Comparison of ENCODE assay signal across 9 cellular contexts in genomic region chr3:70982700-70983140, GRCh38.
DNase-seq lines count a peak whose midpoint lies in the region; TF ChIP-seq lines count a peak whose summit lies in the region.
"Had no signal": no experiment of that assay in that cellular context is flagged by ENCODE, and none has a peak within 500 bp of the region (broad histone marks: within the 10 kb centered on the region; RNA-seq: fewer than 3 reads in every experiment).

No MANE protein-coding gene starts in this region.

- no peak overlapping the region for H3K4me3 ChIP-seq in ovary
- H3K4me3 ChIP-seq in H7 (ENCODE audit: insufficient read depth, low read depth, low read length), result no peak overlapping the region

- peak overlapping the region; percentile 74 to 78 for H3K27ac ChIP-seq in ovary
- H3K27ac ChIP-seq: neutrophil had no signal

- H3K27me3 ChIP-seq in ovary, result no peaks in the 10 kb centered on the region
- no peaks in the 10 kb centered on the region for H3K27me3 ChIP-seq in H7 (ENCODE audit: control insufficient read depth, insufficient read depth, low read length)
- H3K27me3 ChIP-seq: neutrophil had no signal

- TF ChIP-seq POLR2A in ovary (IDR thresholded peaks at IDR 0.05), result no peak

- intact Hi-C loops in activated naive CD4-positive, alpha-beta T cell treated with anti-CD3 and anti-CD28 coated beads for 36 hours (cut with micrococcal nuclease), result loop anchor here (1.0 to 5.0 kb wide), 5 partner anchors 9 to 318 kb away; no protein-coding TSS in a partner anchor
- intact Hi-C loops in ovary (cut with DNase I), result loop anchor here in 2 of 4 donors (10.0 kb wide), 1 partner anchor 82 kb away; no protein-coding TSS in a partner anchor

- no peak for TF ChIP-seq CTCF in ovary (IDR thresholded peaks at IDR 0.05)

- no peak overlapping the region for H3K4me3 Mint-ChIP-seq in activated naive CD4-positive, alpha-beta T cell treated with anti-CD3 and anti-CD28 coated beads for 36 hours
- peak overlapping the region; percentile 41 for H3K4me3 Mint-ChIP-seq in activated naive CD8-positive, alpha-beta T cell

- H3K27ac Mint-ChIP-seq in activated naive CD4-positive, alpha-beta T cell treated with anti-CD3 and anti-CD28 coated beads for 36 hours, result peak overlapping the region; percentile 96
- H3K27ac Mint-ChIP-seq in activated naive CD8-positive, alpha-beta T cell, result peak overlapping the region; percentile 94

- peaks cover 66% of the 10 kb centered on the region for H3K36me3 Mint-ChIP-seq in activated naive CD4-positive, alpha-beta T cell treated with anti-CD3 and anti-CD28 coated beads for 36 hours (ENCODE audit: low read depth)
- peaks cover 35% of the 10 kb centered on the region for H3K36me3 Mint-ChIP-seq in activated naive CD8-positive, alpha-beta T cell

- H3K36me3 ChIP-seq in ovary (no peaks in the 10 kb centered on the region), H7 (replicated peaks; ENCODE audit: control insufficient read depth, insufficient read depth, low read length) (peaks cover 1% of the 10 kb centered on the region; the same call in 1 of the 2 replicates)

- H3K9me3 Mint-ChIP-seq in activated naive CD4-positive, alpha-beta T cell treated with anti-CD3 and anti-CD28 coated beads for 36 hours, result no peaks in the 10 kb centered on the region
- no peaks in the 10 kb centered on the region for H3K9me3 Mint-ChIP-seq in activated naive CD8-positive, alpha-beta T cell (ENCODE audit: low read depth)

- CTCF ChIA-PET in activated naive CD4-positive, alpha-beta T cell treated with anti-CD3 and anti-CD28 coated beads for 36 hours (lab: Charles Lee), result interaction anchor here (0.8 kb wide), 1 partner anchor 145 kb away, joined by 3 read pairs; no protein-coding TSS in a partner anchor

- H3K4me1 Mint-ChIP-seq in activated naive CD4-positive, alpha-beta T cell treated with anti-CD3 and anti-CD28 coated beads for 36 hours (ENCODE audit: low read depth), result peaks cover 74% of the 10 kb centered on the region
- H3K4me1 Mint-ChIP-seq in activated naive CD8-positive, alpha-beta T cell (ENCODE audit: low read depth), result peaks cover 70% of the 10 kb centered on the region

- H3K9me3 ChIP-seq in ovary, result no peaks in the 10 kb centered on the region
- H3K9me3 ChIP-seq: neutrophil had no signal

- 43 to 49% (median 46%) methylated on average over 6 of the region's 6 CpGs for WGBS in ovary, 3 donors

- H3K4me1 ChIP-seq in ovary (ENCODE audit: insufficient read depth), result peaks cover 18% of the 10 kb centered on the region

- no peaks in the 10 kb centered on the region for H3K27me3 Mint-ChIP-seq in activated naive CD4-positive, alpha-beta T cell treated with anti-CD3 and anti-CD28 coated beads for 36 hours (ENCODE audit: low read depth)
- H3K27me3 Mint-ChIP-seq in activated naive CD8-positive, alpha-beta T cell, result no peaks in the 10 kb centered on the region

- peak; percentile 66 for DNase-seq in activated naive CD4-positive, alpha-beta T cell treated with anti-CD3 and anti-CD28 coated beads for 36 hours
- DNase-seq in activated naive CD4-positive, alpha-beta T cell treated with anti-CD3 and anti-CD28 coated beads, Interleukin-2, amount 50 U/mL, for 16 hours, result no peak
- DNase-seq in HPDE6-E6E7 (ENCODE audit: extremely low spot score) (peak; percentile 45), glomerular visceral epithelial cell (ENCODE audit: extremely low spot score) (peak; percentile 63), ovary (peak in 2 of 5 donors; percentile 22 to 41), NCI-H1694 treated with DMSO at 0.1 percent for 48 hours (lab: John Stamatoyannopoulos, UW) (no peak), H7 (no peak)

- no peak for TF ChIP-seq EP300 in ovary (IDR thresholded peaks at IDR 0.05)

Comparison
In these comparisons a context has a peak if more than half of its experiments do, and no peak if none do; other contexts are left out.
1. DNase-seq: peak in activated naive CD4-positive, alpha-beta T cell treated with anti-CD3 and anti-CD28 coated beads for 36 hours (single experiment), HPDE6-E6E7 (single experiment) and glomerular visceral epithelial cell (single experiment); none in activated naive CD4-positive, alpha-beta T cell treated with anti-CD3 and anti-CD28 coated beads, Interleukin-2, amount 50 U/mL, for 16 hours (single experiment), NCI-H1694 treated with DMSO at 0.1 percent for 48 hours (single experiment) and H7 (single experiment).